In the genomic region with DNA sequence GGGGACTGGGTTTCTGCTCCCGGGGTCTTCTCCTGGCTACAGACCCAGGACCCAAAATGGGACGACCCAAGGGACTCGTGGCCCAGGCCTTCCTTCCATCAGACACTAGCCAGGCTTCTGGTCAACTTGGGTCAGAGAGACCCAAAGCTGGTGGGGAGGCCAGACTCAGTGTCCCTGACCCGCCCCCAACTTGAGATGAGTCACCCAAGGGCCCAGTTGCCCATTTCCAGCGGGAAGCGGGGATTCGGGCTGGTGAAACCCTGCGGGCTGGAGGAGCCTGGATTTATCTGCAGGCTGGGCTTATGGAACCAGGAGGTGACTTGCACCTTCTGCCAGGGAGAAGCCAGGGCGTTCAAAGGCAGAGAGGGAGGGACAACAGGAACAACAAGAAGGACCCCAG, we compare ENCODE assay signal across 16 cellular contexts.
DNase-seq lines count a peak whose midpoint lies in the region; ATAC-seq and TF ChIP-seq lines count a peak whose summit lies in the region.
"Had no signal": no experiment of that assay in that cellular context is flagged by ENCODE, and none has a peak within 500 bp of the region (broad histone marks: within the 10 kb centered on the region; RNA-seq: fewer than 3 reads in every experiment).

No MANE protein-coding gene starts in this region.

- TF ChIP-seq RAD21 in IMR-90 (IDR thresholded peaks at IDR 0.05; ENCODE audit: low read length) = no peak

- no peak overlapping the region for H4K5ac ChIP-seq in IMR-90 (ENCODE audit: low read depth, low read length)

- BruUV-seq in IMR-90 (replicated peaks; lab: Mats Ljungman, UMichigan) = no TSS peak

- CTCF ChIA-PET in IMR-90 (lab: Yijun Ruan, JAX) = no interaction called here

- POLR2A ChIA-PET in IMR-90 (lab: Charles Lee; ENCODE audit: unreplicated experiment) = no interaction called here

- peak overlapping the region in 9 of 11 experiments; percentile 35 to 82 (median 64); a peak in 16 of 22 replicates for H3K4me2 ChIP-seq in BLaER1 treated with 17β-estradiol and CSF1 and Interleukin-3, amounts not matched to agents 10 nM and 100 nM
- H3K4me2 ChIP-seq in IMR-90 (ENCODE audit: low read depth, low read length) = no peak overlapping the region
- H3K4me2 ChIP-seq: PC-9, SK-N-SH had no signal

- TF ChIP-seq CTCF in IMR-90 (conservative IDR thresholded peaks at IDR 0.05; ENCODE audit: low read depth, low read length) = no peak
- TF ChIP-seq CTCF in esophagus muscularis mucosa (IDR thresholded peaks at IDR 0.05) = no peak
- no peak for TF ChIP-seq CTCF in sigmoid colon (IDR thresholded peaks at IDR 0.05)
- TF ChIP-seq CTCF in left ventricle myocardium inferior (IDR thresholded peaks at IDR 0.05; ENCODE audit: borderline replicate concordance) = no peak

- H3K27me3 ChIP-seq in BLaER1 treated with 17β-estradiol and CSF1 and Interleukin-3, amounts not matched to agents 10 nM and 100 nM = no peaks in the 10 kb centered on the region
- H3K27me3 ChIP-seq in IMR-90 (ENCODE audit: control insufficient read depth, insufficient read depth, low read length) (no peaks in the 10 kb centered on the region), esophagus muscularis mucosa (no peaks in the 10 kb centered on the region), sigmoid colon (no peaks in the 10 kb centered on the region), left ventricle myocardium inferior (ENCODE audit: low read depth) (no peaks in the 10 kb centered on the region)

- H2AK9ac ChIP-seq in IMR-90 (replicated peaks; ENCODE audit: low read depth, low read length, poor library complexity) = no peak overlapping the region

- TF ChIP-seq EP300 in esophagus muscularis mucosa (IDR thresholded peaks at IDR 0.05) (no peak), sigmoid colon (IDR thresholded peaks at IDR 0.05) (no peak)

- no peak overlapping the region for H2AFZ ChIP-seq in IMR-90 (replicated peaks; ENCODE audit: low read length, poor library complexity)
- H2AFZ ChIP-seq: PC-9 had no signal

- H4K91ac ChIP-seq in IMR-90 (ENCODE audit: insufficient read depth, low read depth, low read length) = no peak overlapping the region

- ATAC-seq in IMR-90 (ENCODE audit: low read depth) (no peak), GM19455 (IDR thresholded peaks at IDR 0.05; ENCODE audit: unreplicated experiment) (no peak)

- H3K56ac ChIP-seq in IMR-90 (ENCODE audit: extremely low read depth, insufficient read depth, low read length) = no peak overlapping the region

- no peak overlapping the region for H3K14ac ChIP-seq in IMR-90 (replicated peaks; ENCODE audit: low read depth, low read length)

- H3K4me1 ChIP-seq in BLaER1 treated with 17β-estradiol and CSF1 and Interleukin-3, amounts not matched to agents 10 nM and 100 nM = peaks cover 28 to 60% (median 48%) of the 10 kb centered on the region in 10 experiments
- peaks cover 21% of the 10 kb centered on the region for H3K4me1 ChIP-seq in IMR-90 (ENCODE audit: control insufficient read depth, insufficient read depth, low read length)
- H3K4me1 ChIP-seq in esophagus muscularis mucosa = peaks cover 42 to 61% (median 49%) of the 10 kb centered on the region in 4 donors
- peaks cover 0 to 40% (median 31%) of the 10 kb centered on the region in 4 donors for H3K4me1 ChIP-seq in sigmoid colon
- H3K4me1 ChIP-seq in left ventricle myocardium inferior = peaks cover 52% of the 10 kb centered on the region

- no peak overlapping the region for H3K27ac ChIP-seq in BLaER1 treated with 17β-estradiol and CSF1 and Interleukin-3, amounts not matched to agents 10 nM and 100 nM
- no peak overlapping the region for H3K27ac ChIP-seq in IMR-90 (ENCODE audit: insufficient read depth, low read length)
- peak overlapping the region in 3 of 4 donors; percentile 50 to 97 (median 95) for H3K27ac ChIP-seq in esophagus muscularis mucosa (replicated peaks in 1 of 4)
- H3K27ac ChIP-seq in sigmoid colon = peak overlapping the region in 3 of 4 donors; percentile 28 to 99 (median 97)
- H3K27ac ChIP-seq in left ventricle myocardium inferior (replicated peaks) = no peak overlapping the region
- H3K27ac ChIP-seq: PC-9 had no signal

- no peak overlapping the region for H2BK15ac ChIP-seq in IMR-90 (ENCODE audit: low read depth, low read length)

- no peak overlapping the region for H3K4me3 ChIP-seq in BLaER1 treated with 17β-estradiol and CSF1 and Interleukin-3, amounts not matched to agents 10 nM and 100 nM
- H3K4me3 ChIP-seq in IMR-90 (ENCODE audit: insufficient read depth, low read depth, low read length) (no peak overlapping the region), esophagus muscularis mucosa (no peak overlapping the region), sigmoid colon (no peak overlapping the region), left ventricle myocardium inferior (no peak overlapping the region)
- H3K4me3 ChIP-seq: PC-9 had no signal

- WGBS in IMR-90 (ENCODE audit: extremely low coverage in 2 of 2, insufficient read length in 1 of 2), 2 experiments = 91% methylated on average over 5 of the region's 9 CpGs; no CpG with 5 or more reads in 1 of the 2 experiments
- 85% methylated on average over 7 of the region's 9 CpGs for WGBS in esophagus muscularis mucosa
- 94% methylated on average over 9 of the region's 9 CpGs for WGBS in sigmoid colon, 2 donors

- peaks cover 37 to 84% (median 64%) of the 10 kb centered on the region in 11 experiments for H3K36me3 ChIP-seq in BLaER1 treated with 17β-estradiol and CSF1 and Interleukin-3, amounts not matched to agents 10 nM and 100 nM
- peaks cover 67% of the 10 kb centered on the region for H3K36me3 ChIP-seq in IMR-90 (ENCODE audit: control insufficient read depth, insufficient read depth, low read length)
- H3K36me3 ChIP-seq in esophagus muscularis mucosa = peaks cover 28 to 82% (median 76%) of the 10 kb centered on the region in 4 donors
- H3K36me3 ChIP-seq in sigmoid colon = peaks cover 28 to 74% (median 43%) of the 10 kb centered on the region in 4 donors
- peaks cover 79% of the 10 kb centered on the region for H3K36me3 ChIP-seq in left ventricle myocardium inferior

- no peak overlapping the region for H3K4ac ChIP-seq in IMR-90 (ENCODE audit: low read depth, low read length)

- intact Hi-C loops in IMR-90 (cut with micrococcal nuclease) (no loop called here), esophagus muscularis mucosa (cut with DNase I) (no loop called here), sigmoid colon (cut with DNase I) (no loop called here), left ventricle myocardium inferior (cut with micrococcal nuclease) (no loop called here)

- no peak for TF ChIP-seq POLR2A in IMR-90 (IDR thresholded peaks at IDR 0.05; ENCODE audit: low read depth, low read length)
- no peak for TF ChIP-seq POLR2A in esophagus muscularis mucosa (IDR thresholded peaks at IDR 0.05; ENCODE audit: low read depth)
- no peak for TF ChIP-seq POLR2A in sigmoid colon (IDR thresholded peaks at IDR 0.05)

- H3K18ac ChIP-seq in IMR-90 (ENCODE audit: low read depth, low read length) = no peak overlapping the region

- no peak overlapping the region for H2BK20ac ChIP-seq in IMR-90 (ENCODE audit: low read depth, low read length)

- no peaks in the 10 kb centered on the region for H3K9me3 ChIP-seq in BLaER1 treated with 17β-estradiol and CSF1 and Interleukin-3, amounts not matched to agents 10 nM and 100 nM (replicated peaks in 1 of 11)
- H3K9me3 ChIP-seq in IMR-90 (ENCODE audit: control insufficient read depth, insufficient read depth, low read length) (no peaks in the 10 kb centered on the region), esophagus muscularis mucosa (no peaks in the 10 kb centered on the region), sigmoid colon (no peaks in the 10 kb centered on the region), left ventricle myocardium inferior (replicated peaks) (no peaks in the 10 kb centered on the region)
- H3K9me3 ChIP-seq: SK-N-SH had no signal

- H2BK120ac ChIP-seq in IMR-90 (ENCODE audit: low read depth, low read length) = no peak overlapping the region

- in situ Hi-C loops in IMR-90 (cut with MboI; ENCODE audit: low sequenced_read_pairs) = no loop called here

- peaks cover 16 to 72% of the 10 kb centered on the region in 2 experiments for H3K79me1 ChIP-seq in IMR-90 (ENCODE audit: low read depth in 1 of 2, low read length in 2 of 2)

- dilution Hi-C loops in IMR-90 (cut with HindIII; ENCODE audit: low sequenced_read_pairs, unreplicated experiment) = no loop called here

- H2AK5ac ChIP-seq in IMR-90 (ENCODE audit: low read depth, low read length) = no peak overlapping the region

- no peak overlapping the region for H4K8ac ChIP-seq in IMR-90 (ENCODE audit: low read depth in 2 of 2, low read length in 2 of 2)

- H2BK5ac ChIP-seq in IMR-90 (ENCODE audit: low read depth, low read length, poor library complexity, severe bottlenecking) = no peak overlapping the region

- no peak overlapping the region for H3K23ac ChIP-seq in IMR-90 (ENCODE audit: low read depth, low read length)

- peaks cover 73 to 98% (median 84%) of the 10 kb centered on the region in 11 experiments for H4K20me1 ChIP-seq in BLaER1 treated with 17β-estradiol and CSF1 and Interleukin-3, amounts not matched to agents 10 nM and 100 nM
- peaks cover 55% of the 10 kb centered on the region for H4K20me1 ChIP-seq in IMR-90 (ENCODE audit: insufficient read depth, low read length)

- DNase-seq in IMR-90 (no peak), esophagus muscularis mucosa (ENCODE audit: extremely low spot score) (no peak), sigmoid colon (no peak), left ventricle myocardium inferior (no peak), NCI-H128 (lab: John Stamatoyannopoulos, UW; ENCODE audit: unreplicated experiment) (no peak), GM03348 (ENCODE audit: low spot score) (no peak)
- DNase-seq: CD4-positive, alpha-beta T cell; DMS79; H7; NCI-H1417 treated with DMSO at 0.1 percent for 48 hours; NCI-H2081 treated with DMSO at 0.1 percent for 48 hours; NCI-H526 treated with DMSO at 0.1 percent for 48 hours; PC-9; SK-N-SH had no signal

- H3K9ac ChIP-seq in BLaER1 treated with 17β-estradiol and CSF1 and Interleukin-3, amounts not matched to agents 10 nM and 100 nM = 0 out of 22 replicates have a peak overlapping the region, but pooled peaks of 1 of the 11 experiments have one; percentile 5
- H3K9ac ChIP-seq in IMR-90 (ENCODE audit: low read depth, low read length) = no peak overlapping the region
- H3K9ac ChIP-seq: SK-N-SH had no signal

- no peaks in the 10 kb centered on the region for H3K9me1 ChIP-seq in IMR-90 (ENCODE audit: insufficient read depth, low read length)

TF ChIP-seq in IMR-90, 13 proteins besides CTCF, POLR2A, EP300 and RAD21:
- no peak for TF ChIP-seq RFX5 (IDR thresholded peaks at IDR 0.05; ENCODE audit: low read depth, low read length)
- TF ChIP-seq BHLHE40 (IDR thresholded peaks at IDR 0.05; ENCODE audit: low read depth, low read length) = no peak
- TF ChIP-seq FOS (IDR thresholded peaks at IDR 0.05; ENCODE audit: low read depth, low read length) = 0 out of 2 replicates have a peak, but pooled peaks have one; percentile 10
- no peak for TF ChIP-seq MAFK (IDR thresholded peaks at IDR 0.05; ENCODE audit: low read depth, low read length)
- no peak for TF ChIP-seq SMC3 (IDR thresholded peaks at IDR 0.05; ENCODE audit: low read depth, low read length)

Comparison
In these comparisons a context has a peak if more than half of its experiments do, and no peak if none do; other contexts are left out.
1. H3K27ac ChIP-seq: peak in esophagus muscularis mucosa (3 of 4) and sigmoid colon (3 of 4); none in BLaER1 treated with 17β-estradiol and CSF1 and Interleukin-3, amounts not matched to agents 10 nM and 100 nM (0 of 11), IMR-90 (single experiment) and left ventricle myocardium inferior (single experiment).